ENCODE assay signal across 17 cellular contexts in genomic region chr5:179724163-179724562, GRCh38. TPM values are rescaled to one million over a fixed set of nuclear protein-coding genes. Genes with fewer than 3 reads are reported as not detected.
DNase-seq lines count a peak whose midpoint lies in the region; ATAC-seq and TF ChIP-seq lines count a peak whose summit lies in the region.
"Had no signal": no experiment of that assay in that cellular context is flagged by ENCODE, and none has a peak within 500 bp of the region (broad histone marks: within the 10 kb centered on the region; RNA-seq: fewer than 3 reads in every experiment).

No MANE protein-coding gene starts in this region.

- intact Hi-C loops in left ventricle myocardium inferior (cut with micrococcal nuclease), result no loop called here
- intact Hi-C loops in left ventricle myocardium superior (cut with micrococcal nuclease), result no loop called here

- H3K27me3 Mint-ChIP-seq in WTC11 (ENCODE audit: low read depth), result no peaks in the 10 kb centered on the region
- no peaks in the 10 kb centered on the region for H3K27me3 Mint-ChIP-seq in effector memory CD8-positive, alpha-beta T cell
- no peaks in the 10 kb centered on the region for H3K27me3 Mint-ChIP-seq in stimulated activated memory B cell treated with anti-CD40 and anti-IgM and Interleukin-4, amounts not matched to agents 10 μg/mL and 1 μg/mL and 100 μg/mL, for 72 hours

- no peak overlapping the region for H3K4me3 Mint-ChIP-seq in WTC11
- H3K4me3 Mint-ChIP-seq in effector memory CD8-positive, alpha-beta T cell, result no peak overlapping the region
- H3K4me3 Mint-ChIP-seq in stimulated activated memory B cell treated with anti-CD40 and anti-IgM and Interleukin-4, amounts not matched to agents 10 μg/mL and 1 μg/mL and 100 μg/mL, for 72 hours, result no peak overlapping the region

- peak overlapping the region; percentile 25 for H3K27ac ChIP-seq in left ventricle myocardium inferior (replicated peaks)
- H3K27ac ChIP-seq: KMS-11 had no signal

- peaks cover 76% of the 10 kb centered on the region for H3K36me3 Mint-ChIP-seq in WTC11
- peaks cover 95% of the 10 kb centered on the region for H3K36me3 Mint-ChIP-seq in effector memory CD8-positive, alpha-beta T cell (ENCODE audit: insufficient read depth)
- peaks cover 58% of the 10 kb centered on the region for H3K36me3 Mint-ChIP-seq in stimulated activated memory B cell treated with anti-CD40 and anti-IgM and Interleukin-4, amounts not matched to agents 10 μg/mL and 1 μg/mL and 100 μg/mL, for 72 hours

- no peaks in the 10 kb centered on the region for H3K4me1 Mint-ChIP-seq in WTC11
- H3K4me1 Mint-ChIP-seq in effector memory CD8-positive, alpha-beta T cell (ENCODE audit: low read depth in 2 of 2), result no peaks in the 10 kb centered on the region
- peaks cover 12% of the 10 kb centered on the region for H3K4me1 Mint-ChIP-seq in stimulated activated memory B cell treated with anti-CD40 and anti-IgM and Interleukin-4, amounts not matched to agents 10 μg/mL and 1 μg/mL and 100 μg/mL, for 72 hours

- 0 out of 2 replicates have a peak overlapping the region, but pooled peaks have one; percentile 82 for H3K27ac Mint-ChIP-seq in WTC11
- peak overlapping the region; percentile 13 to 37 for H3K27ac Mint-ChIP-seq in effector memory CD8-positive, alpha-beta T cell
- H3K27ac Mint-ChIP-seq in stimulated activated memory B cell treated with anti-CD40 and anti-IgM and Interleukin-4, amounts not matched to agents 10 μg/mL and 1 μg/mL and 100 μg/mL, for 72 hours, result peak overlapping the region; percentile 22

- H3K27me3 ChIP-seq in left ventricle myocardium inferior (ENCODE audit: low read depth), result no peaks in the 10 kb centered on the region

- no peak for TF ChIP-seq CTCF in left ventricle myocardium inferior (IDR thresholded peaks at IDR 0.05; ENCODE audit: borderline replicate concordance)
- no peak for TF ChIP-seq CTCF in WTC11 (IDR thresholded peaks at IDR 0.05)

- ATAC-seq in left ventricle myocardium superior (no peak), WTC11 (no peak), HG02884 (IDR thresholded peaks at IDR 0.05; ENCODE audit: unreplicated experiment) (no peak), GM19324 (IDR thresholded peaks at IDR 0.05; ENCODE audit: low FRiP score, unreplicated experiment) (no peak)
- no peak for ATAC-seq in effector memory CD8-positive, alpha-beta T cell (replicated peaks)
- no peak for ATAC-seq in stimulated activated memory B cell treated with anti-CD40 and anti-IgM and Interleukin-4, amounts not matched to agents 10 μg/mL and 1 μg/mL and 100 μg/mL, for 72 hours

- H3K4me1 ChIP-seq in left ventricle myocardium inferior, result peaks cover 17% of the 10 kb centered on the region

- no peak for DNase-seq in left ventricle myocardium inferior
- DNase-seq in left ventricle myocardium superior, result no peak
- DNase-seq in WTC11 (ENCODE audit: low spot score), result no peak
- DNase-seq in effector memory CD8-positive, alpha-beta T cell, result no peak
- DNase-seq: AML-193; NCI-H1092; NCI-H1694; NCI-H345; NCI-H69; NK-92 treated with Interleukin-12 subunit alpha and Interleukin-12 subunit beta, amount 100 ng/mL, for 24 hours; OCI-M1; RPMI8226 had no signal

- POLR2A ChIA-PET in WTC11 (lab: Charles Lee), result no interaction called here

- CTCF ChIA-PET in WTC11 (lab: Charles Lee), result no interaction called here

- H3K36me3 ChIP-seq in left ventricle myocardium inferior, result peaks cover 100% of the 10 kb centered on the region

- no peaks in the 10 kb centered on the region for H3K9me3 Mint-ChIP-seq in WTC11
- no peaks in the 10 kb centered on the region for H3K9me3 Mint-ChIP-seq in effector memory CD8-positive, alpha-beta T cell
- no peaks in the 10 kb centered on the region for H3K9me3 Mint-ChIP-seq in stimulated activated memory B cell treated with anti-CD40 and anti-IgM and Interleukin-4, amounts not matched to agents 10 μg/mL and 1 μg/mL and 100 μg/mL, for 72 hours

- no peak overlapping the region for H3K4me3 ChIP-seq in left ventricle myocardium inferior

- H3K9me3 ChIP-seq in left ventricle myocardium inferior (replicated peaks), result no peaks in the 10 kb centered on the region

TF ChIP-seq in WTC11, 78 proteins besides CTCF, POLR2A, EP300 and RAD21:
- TF ChIP-seq ATF1 (CRISPR knock-in tag; IDR thresholded peaks at IDR 0.05), result no peak
- no peak for TF ChIP-seq ATF3 (CRISPR knock-in tag; conservative IDR thresholded peaks at IDR 0.05)
- no peak for TF ChIP-seq ZNF423 (CRISPR knock-in tag; IDR thresholded peaks at IDR 0.05)
- no peak for TF ChIP-seq TP53 (CRISPR knock-in tag; IDR thresholded peaks at IDR 0.05)
- no peak for TF ChIP-seq TEAD1 (CRISPR knock-in tag; IDR thresholded peaks at IDR 0.05)

RNA-seq across cellular contexts. Expression of gene MAML1, which starts 8.5 kb away (rescaled TPM):
- total RNA-seq in left ventricle myocardium inferior (11.8 TPM), left ventricle myocardium superior (13.5 TPM), WTC11 (2021) (40.5 to 42.2 TPM (median 42.2 TPM) in 3 replicates)

RNA-seq across cellular contexts. Expression of gene CANX, which starts 25.4 kb away (rescaled TPM):
- 414 TPM for total RNA-seq in left ventricle myocardium inferior
- 465 TPM for total RNA-seq in left ventricle myocardium superior
- total RNA-seq in WTC11 (2021), result 493 to 611 TPM (median 500 TPM) in 3 replicates

RNA-seq across cellular contexts. Expression of gene CBY3, which starts 43.3 kb away (rescaled TPM):
- total RNA-seq in left ventricle myocardium inferior, result not detected
- not detected for total RNA-seq in left ventricle myocardium superior
- 0.25 to 0.37 TPM (median 0.25 TPM) in 3 replicates for total RNA-seq in WTC11 (2021)
- total RNA-seq: MCF 10A had no signal

Comparison
In these comparisons a context has a peak if more than half of its experiments do, and no peak if none do; other contexts are left out.
1. H3K27ac Mint-ChIP-seq: peak in every context shown above with its lines; median percentile 82 in WTC11; 25 in effector memory CD8-positive, alpha-beta T cell; 22 in stimulated activated memory B cell treated with anti-CD40 and anti-IgM and Interleukin-4, amounts not matched to agents 10 μg/mL and 1 μg/mL and 100 μg/mL, for 72 hours.